ENCODE assay signal across 19 cellular contexts in the genomic region with DNA sequence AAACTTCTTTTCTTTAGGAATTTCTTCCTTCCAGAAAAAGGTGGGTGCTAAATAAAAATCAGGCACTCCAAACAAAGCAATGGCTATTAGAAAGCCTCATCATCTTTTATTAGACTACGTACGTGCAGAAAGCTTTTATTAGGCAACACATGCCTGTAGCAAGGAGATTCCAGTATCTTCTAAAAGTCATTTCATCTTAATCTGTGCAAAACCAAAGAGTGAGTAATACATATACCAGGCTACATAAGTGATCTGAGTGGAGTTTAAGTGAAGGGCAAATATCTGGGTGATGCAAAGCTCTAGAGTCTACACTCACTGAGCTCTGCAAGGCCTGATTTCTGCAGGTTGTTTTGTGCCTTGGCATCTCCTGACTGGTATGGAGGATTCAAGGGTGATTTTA.
DNase-seq lines count a peak whose midpoint lies in the region; ATAC-seq and TF ChIP-seq lines count a peak whose summit lies in the region.
"Had no signal": no experiment of that assay in that cellular context is flagged by ENCODE, and none has a peak within 500 bp of the region (broad histone marks: within the 10 kb centered on the region; RNA-seq: fewer than 3 reads in every experiment).

No MANE protein-coding gene starts in this region.

- no peaks in the 10 kb centered on the region for H3K9me3 Mint-ChIP-seq in activated naive CD4-positive, alpha-beta T cell treated with anti-CD3 and anti-CD28 coated beads, Interleukin-2, amount 50 U/mL, for 72 hours
- H3K9me3 Mint-ChIP-seq: GM23338 had no signal

- H3K27ac Mint-ChIP-seq in activated naive CD4-positive, alpha-beta T cell treated with anti-CD3 and anti-CD28 coated beads, Interleukin-2, amount 50 U/mL, for 72 hours, result peak overlapping the region; percentile 20 to 53

- H3K9me3 ChIP-seq in Peyer's patch, result no peaks in the 10 kb centered on the region

- no peak for ATAC-seq in activated naive CD4-positive, alpha-beta T cell treated with anti-CD3 and anti-CD28 coated beads, Interleukin-2, amount 50 U/mL, for 72 hours
- ATAC-seq in omental fat pad (ENCODE audit: low FRiP score), result peak; percentile 71
- ATAC-seq: GM12878, HCT116 had no signal

- no peaks in the 10 kb centered on the region for H3K27me3 ChIP-seq in Peyer's patch

- H3K36me3 Mint-ChIP-seq in activated naive CD4-positive, alpha-beta T cell treated with anti-CD3 and anti-CD28 coated beads, Interleukin-2, amount 50 U/mL, for 72 hours, result peaks cover 14 to 22% of the 10 kb centered on the region in 2 donors

- H3K27ac ChIP-seq in VCaP (peak overlapping the region; percentile 17), Peyer's patch (no peak overlapping the region)
- H3K27ac ChIP-seq: PC-9 had no signal

- H3K4me1 ChIP-seq in Peyer's patch, result no peaks in the 10 kb centered on the region

- no peak for DNase-seq in activated naive CD4-positive, alpha-beta T cell treated with anti-CD3 and anti-CD28 coated beads, Interleukin-2, amount 50 U/mL, for 72 hours (ENCODE audit: low spot score in 2 of 2)
- no peak for DNase-seq in activated naive CD4-positive, alpha-beta T cell treated with Interleukin-2 at 50 U/mL for 16 hours
- DNase-seq in fibroblast of mammary gland (ENCODE audit: low read depth) (peak; percentile 31), omental fat pad (ENCODE audit: low spot score) (no peak), Peyer's patch (no peak), NCI-H2227 (lab: John Stamatoyannopoulos, UW; ENCODE audit: unreplicated experiment) (no peak)
- no peak for DNase-seq in stimulated activated CD4-positive, alpha-beta T cell treated with anti-CD3 and anti-CD28 coated beads, Interleukin-15, amount 100 ng/mL, for 24 hours
- DNase-seq: C1 segment of cervical spinal cord, DMS 273 treated with DMSO at 0.1 percent for 48 hours, GDM1, NCI-H1436 treated with DMSO at 0.1 percent for 48 hours, NCI-H2029 treated with DMSO at 0.1 percent for 48 hours, NCI-H2171 treated with DMSO at 0.1 percent for 48 hours, NCI-H774, PC-9 had no signal

- H3K36me3 ChIP-seq in Peyer's patch, result peaks cover 0 to 4% (median 0%) of the 10 kb centered on the region in 3 donors

- H3K4me3 ChIP-seq in fibroblast of mammary gland (ENCODE audit: control insufficient read depth, low read depth, low read length) (no peak overlapping the region), Peyer's patch (no peak overlapping the region)
- H3K4me3 ChIP-seq: GM12878, GM23338, PC-9 had no signal

- no peak for TF ChIP-seq POLR2A in Peyer's patch (IDR thresholded peaks at IDR 0.05)

- TF ChIP-seq CTCF in VCaP (conservative IDR thresholded peaks at IDR 0.05) (no peak), fibroblast of mammary gland (conservative IDR thresholded peaks at IDR 0.05; ENCODE audit: control insufficient read depth, insufficient read depth, low read depth, low read length) (no peak), omental fat pad (IDR thresholded peaks at IDR 0.05) (no peak), Peyer's patch (IDR thresholded peaks at IDR 0.05) (no peak)
